ENCODE assay signal across 8 cellular contexts in genomic region chr13:111046590-111047141, GRCh38.
A peak's percentile ranks its signal among the peaks of the same experiment; 100 is the strongest.
DNase-seq lines count a peak whose midpoint lies in the region; ATAC-seq, FAIRE-seq and TF ChIP-seq lines count a peak whose summit lies in the region.

No MANE protein-coding gene starts in this region.

- H3K27me3 Mint-ChIP-seq in Caco-2 (ENCODE audit: insufficient read depth, unreplicated experiment) = peaks cover 5% of the 10 kb centered on the region

- H3K9me3 ChIP-seq in HepG2 (ENCODE audit: low read length) (no peaks in the 10 kb centered on the region), Caco-2 (no peaks in the 10 kb centered on the region)

- H3K36me3 Mint-ChIP-seq in Caco-2 (ENCODE audit: insufficient read depth, unreplicated experiment) = no peaks in the 10 kb centered on the region

- H3K27ac Mint-ChIP-seq in Caco-2 (ENCODE audit: unreplicated experiment) = no peak overlapping the region

- H3K36me3 ChIP-seq in HepG2 (replicated peaks in 1 of 2; ENCODE audit: control insufficient read depth in 1 of 2, insufficient read depth in 2 of 2, low read length in 2 of 2) (no peaks in the 10 kb centered on the region), Caco-2 (ENCODE audit: control insufficient read depth, insufficient read depth, low read length) (no peaks in the 10 kb centered on the region)

- no peak overlapping the region for H3K9ac ChIP-seq in HepG2 (ENCODE audit: insufficient read depth, low read depth, low read length)

- intact Hi-C loops in HepG2 (cut with micrococcal nuclease; ENCODE audit: unreplicated experiment) = no loop called here
- intact Hi-C loops in Caco-2 (cut with micrococcal nuclease; ENCODE audit: unreplicated experiment) = no loop called here

- POLR2A ChIA-PET in HepG2 (lab: Yijun Ruan, JAX) = no interaction called here
- POLR2A ChIA-PET in Caco-2 (lab: Charles Lee) = no interaction called here

- TF ChIP-seq POLR2A in HepG2 (IDR thresholded peaks at IDR 0.05; ENCODE audit: insufficient read depth in 1 of 2, low read depth in 2 of 2, low read length in 2 of 2) = no peak

- H4K20me1 ChIP-seq in HepG2 (ENCODE audit: insufficient read depth, low read length) = no peaks in the 10 kb centered on the region

- in situ Hi-C loops in HepG2 (cut with HindIII; ENCODE audit: extremely low pct_ligation_motif_present, low pct_unique_long_range_greater_than_20kb) = no loop called here

- H3K4me1 ChIP-seq in HepG2 (ENCODE audit: insufficient read depth, low read length) = no peaks in the 10 kb centered on the region
- no peaks in the 10 kb centered on the region for H3K4me1 ChIP-seq in Caco-2

- no peak for FAIRE-seq in HepG2 (lab: Jason Lieb, UNC)

- no peaks in the 10 kb centered on the region for H3K4me1 Mint-ChIP-seq in Caco-2 (ENCODE audit: low read depth, unreplicated experiment)

- H3K27ac ChIP-seq in HepG2 (ENCODE audit: extremely low read length, insufficient read depth, low read length) = no peak overlapping the region

- BruUV-seq in HepG2 (replicated peaks; lab: Mats Ljungman, UMichigan) = no TSS peak
- BruUV-seq in Caco-2 (replicated peaks; lab: Mats Ljungman, UMichigan) = no TSS peak

- H2AFZ ChIP-seq in HepG2 (ENCODE audit: low read length) = no peak overlapping the region

- TF ChIP-seq RAD21 in HepG2 (CRISPR knock-in tag; IDR thresholded peaks at IDR 0.05) = no peak

- CTCF ChIA-PET in HepG2 (lab: Yijun Ruan, JAX; ENCODE audit: low intra/inter-chr PET ratio, low total read pairs) = no interaction called here
- CTCF ChIA-PET in Caco-2 (lab: Charles Lee) = no interaction called here

- H3K4me3 ChIP-seq in GM12865 (ENCODE audit: low read depth, low read length) = no peak overlapping the region
- H3K4me3 ChIP-seq in HepG2 (replicated peaks in 1 of 3; ENCODE audit: insufficient read depth in 1 of 3, low read depth in 2 of 3, low read length in 3 of 3) = no peak overlapping the region
- no peak overlapping the region for H3K4me3 ChIP-seq in Caco-2 (ENCODE audit: low read depth, low read length)

- H3K27me3 ChIP-seq in HepG2 (ENCODE audit: control insufficient read depth in 1 of 2, insufficient read depth in 2 of 2, low read length in 2 of 2) = peaks cover 2 to 3% of the 10 kb centered on the region in 2 experiments; a peak in 3 of 5 replicates
- H3K27me3 ChIP-seq in Caco-2 (replicated peaks; ENCODE audit: control insufficient read depth, insufficient read depth, low read length) = no peaks in the 10 kb centered on the region; the same call in 1 of the 2 replicates

- H3K79me2 ChIP-seq in HepG2 (ENCODE audit: insufficient read depth, low read length) = no peaks in the 10 kb centered on the region

- WGBS in HepG2 (ENCODE audit: low lambda C conversion rate) = 0% methylated on average over 4 of the region's 9 CpGs

- peak; percentile 38; the same call in 2 of the 3 replicates for ATAC-seq in HepG2

- no peak overlapping the region for H3K4me3 Mint-ChIP-seq in Caco-2 (ENCODE audit: unreplicated experiment)

- DNase-seq in GM12865 (ENCODE audit: low read depth) (peak; percentile 73), H4 (ENCODE audit: low spot score) (peak; percentile 14), RPMI8226 (peak; percentile 23), HepG2 (ENCODE audit: low spot score) (no peak), GOT3 (lab: John Stamatoyannopoulos, UW) (no peak), inferior parietal cortex (ENCODE audit: extremely low spot score) (no peak), Caco-2 (no peak), hypothalamus (lab: John Stamatoyannopoulos, UW) (no peak)

- TF ChIP-seq CTCF in GM12865 (IDR thresholded peaks at IDR 0.05; ENCODE audit: insufficient read depth, low read depth, low read length, missing control alignments) (peak; percentile 40), HepG2 (CRISPR knock-in tag; IDR thresholded peaks at IDR 0.05) (no peak), Caco-2 (IDR thresholded peaks at IDR 0.05; ENCODE audit: insufficient read depth in 1 of 2, low read depth in 1 of 2, low read length in 1 of 2, severe bottlenecking in 1 of 2, unreplicated experiment in 1 of 2) (no peak)

- no peaks in the 10 kb centered on the region for H3K9me3 Mint-ChIP-seq in Caco-2 (ENCODE audit: unreplicated experiment)

- TF ChIP-seq EP300 in HepG2 (IDR thresholded peaks at IDR 0.05; ENCODE audit: low read depth in 2 of 2, low read length in 2 of 2) (no peak), HepG2 (CRISPR knock-in tag; IDR thresholded peaks at IDR 0.05; ENCODE audit: borderline replicate concordance) (no peak)

- H3K4me2 ChIP-seq in HepG2 (ENCODE audit: low read depth, low read length) = no peak overlapping the region

TF ChIP-seq in HepG2, 621 proteins besides CTCF, POLR2A, EP300 and RAD21:
- TF ChIP-seq FOSL2 (CRISPR knock-in tag; IDR thresholded peaks at IDR 0.05) (0 out of 2 replicates have a peak, but pooled peaks have one; percentile 41), HOXA7 (CRISPR knock-in tag; IDR thresholded peaks at IDR 0.05) (no peak)

Comparison
In these comparisons a context has a peak if more than half of its experiments do, and no peak if none do; other contexts are left out.
1. DNase-seq: peak in GM12865 (single experiment), H4 (single experiment) and RPMI8226 (single experiment); none in HepG2 (single experiment), GOT3 (single experiment), inferior parietal cortex (single experiment), Caco-2 (0 of 2) and hypothalamus (0 of 51).